10 cellular contexts compared by ENCODE assay signal in genomic region chr21:35933466-35933865, GRCh38.
DNase-seq lines count a peak whose midpoint lies in the region; ATAC-seq and TF ChIP-seq lines count a peak whose summit lies in the region.
"Had no signal": no experiment of that assay in that cellular context is flagged by ENCODE, and none has a peak within 500 bp of the region (broad histone marks: within the 10 kb centered on the region; RNA-seq: fewer than 3 reads in every experiment).

No MANE protein-coding gene starts in this region.

- H3K27me3 Mint-ChIP-seq in naive thymus-derived CD4-positive, alpha-beta T cell: peaks cover 0 to 4% (median 3%) of the 10 kb centered on the region in 5 donors

- H3K4me2 ChIP-seq in BLaER1: peak overlapping the region; percentile 43; the same call in 1 of the 2 replicates

- peak; percentile 68 for ATAC-seq in naive thymus-derived CD4-positive, alpha-beta T cell
- ATAC-seq in GM18867 (IDR thresholded peaks at IDR 0.05; ENCODE audit: unreplicated experiment): no peak

- H3K4me1 ChIP-seq in BLaER1 (peaks cover 22% of the 10 kb centered on the region), HAP-1 (no peaks in the 10 kb centered on the region)
- peaks cover 0 to 10% of the 10 kb centered on the region in 2 donors for H3K4me1 ChIP-seq in naive thymus-derived CD4-positive, alpha-beta T cell (ENCODE audit: control insufficient read depth in 2 of 2, insufficient read depth in 2 of 2, low read length in 2 of 2)

- H3K4me3 Mint-ChIP-seq in naive thymus-derived CD4-positive, alpha-beta T cell: no peak overlapping the region

- H3K27ac ChIP-seq in BLaER1: no peak overlapping the region
- H3K27ac ChIP-seq in naive thymus-derived CD4-positive, alpha-beta T cell (ENCODE audit: low read depth, low read length): no peak overlapping the region

- no peaks in the 10 kb centered on the region for H3K9me3 ChIP-seq in BLaER1
- H3K9me3 ChIP-seq in naive thymus-derived CD4-positive, alpha-beta T cell (ENCODE audit: control insufficient read depth in 2 of 3, low read length in 3 of 3): no peaks in the 10 kb centered on the region
- no peaks in the 10 kb centered on the region for H3K9me3 ChIP-seq in HAP-1

- TF ChIP-seq CTCF in epithelial cell of esophagus (IDR thresholded peaks at IDR 0.05; ENCODE audit: insufficient read depth, low read depth, low read length, missing control alignments): no peak

- H3K27me3 ChIP-seq in BLaER1 (no peaks in the 10 kb centered on the region), HAP-1 (ENCODE audit: low read depth) (0 out of 2 replicates have a peak, but pooled peaks cover 3% of the 10 kb centered on the region)
- H3K27me3 ChIP-seq in naive thymus-derived CD4-positive, alpha-beta T cell (ENCODE audit: control insufficient read depth in 2 of 2, insufficient read depth in 2 of 2, low read length in 2 of 2): no peaks in the 10 kb centered on the region

- H3K27ac Mint-ChIP-seq in naive thymus-derived CD4-positive, alpha-beta T cell: no peak overlapping the region

- no peaks in the 10 kb centered on the region for H3K9me3 Mint-ChIP-seq in naive thymus-derived CD4-positive, alpha-beta T cell

- H3K4me1 Mint-ChIP-seq in naive thymus-derived CD4-positive, alpha-beta T cell: no peaks in the 10 kb centered on the region

- no peak overlapping the region for H3K9ac ChIP-seq in BLaER1

- H3K36me3 Mint-ChIP-seq in naive thymus-derived CD4-positive, alpha-beta T cell: no peaks in the 10 kb centered on the region

- intact Hi-C loops in naive thymus-derived CD4-positive, alpha-beta T cell (cut with micrococcal nuclease): no loop called here

- POLR2A ChIA-PET in naive thymus-derived CD4-positive, alpha-beta T cell (lab: Charles Lee): no interaction called here
- POLR2A ChIA-PET in HEK293T (lab: Yijun Ruan, JAX): no interaction called here

- in situ Hi-C loops in HAP-1 (cut with MboI; ENCODE audit: low sequenced_read_pairs): no loop called here

- peak; percentile 49 for DNase-seq in NCI-H524 treated with DMSO at 0.1 percent for 48 hours (lab: John Stamatoyannopoulos, UW)
- DNase-seq in epithelial cell of esophagus (ENCODE audit: low read depth): peak; percentile 60
- no peak for DNase-seq in naive thymus-derived CD4-positive, alpha-beta T cell
- no peak for DNase-seq in HAP-1 (ENCODE audit: low spot score in 2 of 2)
- DNase-seq in SK-N-DZ (ENCODE audit: low spot score): no peak
- DNase-seq in HEK293T (ENCODE audit: extremely low spot score): no peak
- DNase-seq: effector CD4-positive, alpha-beta T cell; NCI-H510A had no signal

- CTCF ChIA-PET in naive thymus-derived CD4-positive, alpha-beta T cell (lab: Charles Lee): interaction anchor here (0.7 kb wide), 1 partner anchor 545 kb away, joined by 4 read pairs; no protein-coding TSS in a partner anchor
- CTCF ChIA-PET in HEK293T (lab: Yijun Ruan, JAX): interaction anchor here (0.6 to 0.9 kb wide), 4 partner anchors 17 to 1376 kb away, joined by 3 read pairs; no protein-coding TSS in a partner anchor

- H3K4me3 ChIP-seq in BLaER1: no peak overlapping the region
- no peak overlapping the region for H3K4me3 ChIP-seq in epithelial cell of esophagus (ENCODE audit: low read length)
- no peak overlapping the region for H3K4me3 ChIP-seq in naive thymus-derived CD4-positive, alpha-beta T cell (ENCODE audit: low read length)
- H3K4me3 ChIP-seq in HAP-1: no peak overlapping the region

- no peaks in the 10 kb centered on the region for H4K20me1 ChIP-seq in BLaER1

- H3K36me3 ChIP-seq in BLaER1 (no peaks in the 10 kb centered on the region), HAP-1 (replicated peaks) (no peaks in the 10 kb centered on the region)
- no peaks in the 10 kb centered on the region for H3K36me3 ChIP-seq in naive thymus-derived CD4-positive, alpha-beta T cell (ENCODE audit: control insufficient read depth in 2 of 3, insufficient read depth in 3 of 3, low read length in 3 of 3)

TF ChIP-seq in HEK293T, 16 proteins besides CTCF, POLR2A, EP300 and RAD21:
- no peak for TF ChIP-seq TARDBP (IDR thresholded peaks at IDR 0.05)
- TF ChIP-seq PKNOX1 (IDR thresholded peaks at IDR 0.05): no peak
- no peak for TF ChIP-seq FOXA1 (IDR thresholded peaks at IDR 0.05)
- TF ChIP-seq ZNF384 (IDR thresholded peaks at IDR 0.05): no peak
- TF ChIP-seq LEF1 (IDR thresholded peaks at IDR 0.05; ENCODE audit: borderline replicate concordance): no peak
- TF ChIP-seq FOXK2 (IDR thresholded peaks at IDR 0.05): no peak
- TF ChIP-seq ARNT (IDR thresholded peaks at IDR 0.05): no peak
- TF ChIP-seq ELF4 (IDR thresholded peaks at IDR 0.05): no peak
- no peak for TF ChIP-seq SUZ12 (IDR thresholded peaks at IDR 0.05)
- no peak for TF ChIP-seq BHLHE40 (IDR thresholded peaks at IDR 0.05; ENCODE audit: borderline replicate concordance)
- no peak for TF ChIP-seq FOXM1 (IDR thresholded peaks at IDR 0.05; ENCODE audit: borderline replicate concordance)
- TF ChIP-seq L3MBTL2 (conservative IDR thresholded peaks at IDR 0.05): no peak
- no peak for TF ChIP-seq HDGF (IDR thresholded peaks at IDR 0.05; ENCODE audit: borderline replicate concordance)
- TF ChIP-seq NFRKB (IDR thresholded peaks at IDR 0.05): no peak

Comparison
In these comparisons a context has a peak if more than half of its experiments do, and no peak if none do; other contexts are left out.
1. DNase-seq: peak in NCI-H524 treated with DMSO at 0.1 percent for 48 hours (single experiment) and epithelial cell of esophagus (single experiment); none in naive thymus-derived CD4-positive, alpha-beta T cell (0 of 9), HAP-1 (0 of 2), SK-N-DZ (single experiment) and HEK293T (single experiment).